Comparison of ENCODE assay signal across 1 cellular context in genomic region chr20:54103762-54104600, GRCh38.
TF ChIP-seq lines count a peak whose summit lies in the region.

No MANE protein-coding gene starts in this region.

TF ChIP-seq in HepG2, 621 proteins besides CTCF, POLR2A, EP300 and RAD21 (continued from another document and continues in another):
- TF ChIP-seq SP140L (CRISPR knock-in tag; IDR thresholded peaks at IDR 0.05; ENCODE audit: borderline replicate concordance) (peak; percentile 90; the same call in 1 of the 2 replicates), NCOR1 (IDR thresholded peaks at IDR 0.05; ENCODE audit: borderline replicate concordance, low read length) (peak; percentile 100), ZFP36 (IDR thresholded peaks at IDR 0.05; ENCODE audit: borderline replicate concordance, low read depth, low read length, partially characterized antibody) (no peak), REPIN1 (CRISPR knock-in tag; IDR thresholded peaks at IDR 0.05; ENCODE audit: borderline replicate concordance, low read depth) (peak; percentile 98), ZNF335 (CRISPR knock-in tag; IDR thresholded peaks at IDR 0.05) (peak; percentile 86), ZSCAN25 (CRISPR knock-in tag; IDR thresholded peaks at IDR 0.05) (peak; percentile 32; the same call in 1 of the 2 replicates), ZFP36L1 (CRISPR knock-in tag; IDR thresholded peaks at IDR 0.05) (peak; percentile 50; the same call in 1 of the 2 replicates), TGIF2 (CRISPR knock-in tag; IDR thresholded peaks at IDR 0.05) (peak; percentile 100), ZNF816 (CRISPR knock-in tag; IDR thresholded peaks at IDR 0.05; ENCODE audit: borderline replicate concordance) (peak; percentile 98), ZNF660 (CRISPR knock-in tag; IDR thresholded peaks at IDR 0.05; ENCODE audit: borderline replicate concordance, low read depth) (no peak), XBP1 (CRISPR knock-in tag; IDR thresholded peaks at IDR 0.05) (no peak), BHLHE40 (IDR thresholded peaks at IDR 0.05; ENCODE audit: low read length) (peak; percentile 86), ZNF337 (CRISPR knock-in tag; IDR thresholded peaks at IDR 0.05; ENCODE audit: borderline replicate concordance, low read depth) (0 out of 2 replicates have a peak, but pooled peaks have one; percentile 76), ZNF281 (CRISPR knock-in tag; IDR thresholded peaks at IDR 0.05; ENCODE audit: borderline replicate concordance) (peak; percentile 87), ZNF605 (CRISPR knock-in tag; IDR thresholded peaks at IDR 0.05) (peak; percentile 96), ZNF430 (CRISPR knock-in tag; IDR thresholded peaks at IDR 0.05) (peak; percentile 98), MYC (CRISPR knock-in tag; IDR thresholded peaks at IDR 0.05; ENCODE audit: borderline replicate concordance) (peak; percentile 82), CC2D1A (CRISPR knock-in tag; IDR thresholded peaks at IDR 0.05) (0 out of 2 replicates have a peak, but pooled peaks have one; percentile 75), ZNF460 (CRISPR knock-in tag; IDR thresholded peaks at IDR 0.05; ENCODE audit: borderline replicate concordance) (peak; percentile 45; the same call in 1 of the 2 replicates), RXRA (CRISPR knock-in tag; IDR thresholded peaks at IDR 0.05) (peak; percentile 100), DPF2 (CRISPR knock-in tag; IDR thresholded peaks at IDR 0.05; ENCODE audit: borderline replicate concordance, low read depth) (peak; percentile 97), SATB2 (CRISPR knock-in tag; IDR thresholded peaks at IDR 0.05) (0 out of 2 replicates have a peak, but pooled peaks have one; percentile 33), RFX3 (CRISPR knock-in tag; IDR thresholded peaks at IDR 0.05) (peak; percentile 13; the same call in 1 of the 2 replicates), ZNF44 (CRISPR knock-in tag; IDR thresholded peaks at IDR 0.05) (peak; percentile 69; the same call in 1 of the 2 replicates), HOXA7 (CRISPR knock-in tag; IDR thresholded peaks at IDR 0.05) (0 out of 2 replicates have a peak, but pooled peaks have one; percentile 19), CHD4 (IDR thresholded peaks at IDR 0.05; ENCODE audit: borderline replicate concordance, low read length) (peak; percentile 99; the same call in 1 of the 2 replicates), HNF4A (CRISPR knock-in tag; IDR thresholded peaks at IDR 0.05) (peak; percentile 100), ZNF788 (CRISPR knock-in tag; IDR thresholded peaks at IDR 0.05; ENCODE audit: borderline replicate concordance) (peak; percentile 96; the same call in 1 of the 2 replicates), TRIM24 (CRISPR knock-in tag; IDR thresholded peaks at IDR 0.05) (peak; percentile 94), ATF1 (CRISPR knock-in tag; IDR thresholded peaks at IDR 0.05) (peak; percentile 81), FIP1L1 (IDR thresholded peaks at IDR 0.05; ENCODE audit: borderline replicate concordance, insufficient read depth, low read depth, low read length) (0 out of 2 replicates have a peak, but pooled peaks have one; percentile 55), GABPA (IDR thresholded peaks at IDR 0.05; ENCODE audit: low read depth, low read length) (no peak), GABPA (CRISPR knock-in tag; IDR thresholded peaks at IDR 0.05; ENCODE audit: low read depth) (peak; percentile 69), HDAC2 (CRISPR knock-in tag; IDR thresholded peaks at IDR 0.05) (peak; percentile 100), ZNF256 (CRISPR knock-in tag; conservative IDR thresholded peaks at IDR 0.05) (no peak), STAT5B (CRISPR knock-in tag; IDR thresholded peaks at IDR 0.05) (peak; percentile 90; the same call in 1 of the 2 replicates)
- TF ChIP-seq, protein P1, sequence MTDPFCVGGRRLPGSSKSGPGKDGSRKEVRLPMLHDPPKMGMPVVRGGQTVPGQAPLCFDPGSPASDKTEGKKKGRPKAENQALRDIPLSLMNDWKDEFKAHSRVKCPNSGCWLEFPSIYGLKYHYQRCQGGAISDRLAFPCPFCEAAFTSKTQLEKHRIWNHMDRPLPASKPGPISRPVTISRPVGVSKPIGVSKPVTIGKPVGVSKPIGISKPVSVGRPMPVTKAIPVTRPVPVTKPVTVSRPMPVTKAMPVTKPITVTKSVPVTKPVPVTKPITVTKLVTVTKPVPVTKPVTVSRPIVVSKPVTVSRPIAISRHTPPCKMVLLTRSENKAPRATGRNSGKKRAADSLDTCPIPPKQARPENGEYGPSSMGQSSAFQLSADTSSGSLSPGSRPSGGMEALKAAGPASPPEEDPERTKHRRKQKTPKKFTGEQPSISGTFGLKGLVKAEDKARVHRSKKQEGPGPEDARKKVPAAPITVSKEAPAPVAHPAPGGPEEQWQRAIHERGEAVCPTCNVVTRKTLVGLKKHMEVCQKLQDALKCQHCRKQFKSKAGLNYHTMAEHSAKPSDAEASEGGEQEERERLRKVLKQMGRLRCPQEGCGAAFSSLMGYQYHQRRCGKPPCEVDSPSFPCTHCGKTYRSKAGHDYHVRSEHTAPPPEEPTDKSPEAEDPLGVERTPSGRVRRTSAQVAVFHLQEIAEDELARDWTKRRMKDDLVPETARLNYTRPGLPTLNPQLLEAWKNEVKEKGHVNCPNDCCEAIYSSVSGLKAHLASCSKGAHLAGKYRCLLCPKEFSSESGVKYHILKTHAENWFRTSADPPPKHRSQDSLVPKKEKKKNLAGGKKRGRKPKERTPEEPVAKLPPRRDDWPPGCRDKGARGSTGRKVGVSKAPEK (CRISPR knock-in tag; IDR thresholded peaks at IDR 0.05; ENCODE audit: borderline replicate concordance), result 0 out of 2 replicates have a peak, but pooled peaks have one; percentile 29
- TF ChIP-seq, protein P2, sequence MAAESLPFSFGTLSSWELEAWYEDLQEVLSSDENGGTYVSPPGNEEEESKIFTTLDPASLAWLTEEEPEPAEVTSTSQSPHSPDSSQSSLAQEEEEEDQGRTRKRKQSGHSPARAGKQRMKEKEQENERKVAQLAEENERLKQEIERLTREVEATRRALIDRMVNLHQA (CRISPR knock-in tag; IDR thresholded peaks at IDR 0.05), result no peak
- TF ChIP-seq, protein P3, sequence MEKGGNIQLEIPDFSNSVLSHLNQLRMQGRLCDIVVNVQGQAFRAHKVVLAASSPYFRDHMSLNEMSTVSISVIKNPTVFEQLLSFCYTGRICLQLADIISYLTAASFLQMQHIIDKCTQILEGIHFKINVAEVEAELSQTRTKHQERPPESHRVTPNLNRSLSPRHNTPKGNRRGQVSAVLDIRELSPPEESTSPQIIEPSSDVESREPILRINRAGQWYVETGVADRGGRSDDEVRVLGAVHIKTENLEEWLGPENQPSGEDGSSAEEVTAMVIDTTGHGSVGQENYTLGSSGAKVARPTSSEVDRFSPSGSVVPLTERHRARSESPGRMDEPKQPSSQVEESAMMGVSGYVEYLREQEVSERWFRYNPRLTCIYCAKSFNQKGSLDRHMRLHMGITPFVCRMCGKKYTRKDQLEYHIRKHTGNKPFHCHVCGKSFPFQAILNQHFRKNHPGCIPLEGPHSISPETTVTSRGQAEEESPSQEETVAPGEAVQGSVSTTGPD (CRISPR knock-in tag; IDR thresholded peaks at IDR 0.05), result peak; percentile 88
- TF ChIP-seq, protein P4, sequence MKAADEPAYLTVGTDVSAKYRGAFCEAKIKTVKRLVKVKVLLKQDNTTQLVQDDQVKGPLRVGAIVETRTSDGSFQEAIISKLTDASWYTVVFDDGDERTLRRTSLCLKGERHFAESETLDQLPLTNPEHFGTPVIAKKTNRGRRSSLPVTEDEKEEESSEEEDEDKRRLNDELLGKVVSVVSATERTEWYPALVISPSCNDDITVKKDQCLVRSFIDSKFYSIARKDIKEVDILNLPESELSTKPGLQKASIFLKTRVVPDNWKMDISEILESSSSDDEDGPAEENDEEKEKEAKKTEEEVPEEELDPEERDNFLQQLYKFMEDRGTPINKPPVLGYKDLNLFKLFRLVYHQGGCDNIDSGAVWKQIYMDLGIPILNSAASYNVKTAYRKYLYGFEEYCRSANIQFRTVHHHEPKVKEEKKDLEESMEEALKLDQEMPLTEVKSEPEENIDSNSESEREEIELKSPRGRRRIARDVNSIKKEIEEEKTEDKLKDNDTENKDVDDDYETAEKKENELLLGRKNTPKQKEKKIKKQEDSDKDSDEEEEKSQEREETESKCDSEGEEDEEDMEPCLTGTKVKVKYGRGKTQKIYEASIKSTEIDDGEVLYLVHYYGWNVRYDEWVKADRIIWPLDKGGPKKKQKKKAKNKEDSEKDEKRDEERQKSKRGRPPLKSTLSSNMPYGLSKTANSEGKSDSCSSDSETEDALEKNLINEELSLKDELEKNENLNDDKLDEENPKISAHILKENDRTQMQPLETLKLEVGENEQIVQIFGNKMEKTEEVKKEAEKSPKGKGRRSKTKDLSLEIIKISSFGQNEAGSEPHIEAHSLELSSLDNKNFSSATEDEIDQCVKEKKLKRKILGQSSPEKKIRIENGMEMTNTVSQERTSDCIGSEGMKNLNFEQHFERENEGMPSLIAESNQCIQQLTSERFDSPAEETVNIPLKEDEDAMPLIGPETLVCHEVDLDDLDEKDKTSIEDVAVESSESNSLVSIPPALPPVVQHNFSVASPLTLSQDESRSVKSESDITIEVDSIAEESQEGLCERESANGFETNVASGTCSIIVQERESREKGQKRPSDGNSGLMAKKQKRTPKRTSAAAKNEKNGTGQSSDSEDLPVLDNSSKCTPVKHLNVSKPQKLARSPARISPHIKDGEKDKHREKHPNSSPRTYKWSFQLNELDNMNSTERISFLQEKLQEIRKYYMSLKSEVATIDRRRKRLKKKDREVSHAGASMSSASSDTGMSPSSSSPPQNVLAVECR (CRISPR knock-in tag; IDR thresholded peaks at IDR 0.05; ENCODE audit: borderline replicate concordance), result peak; percentile 66; the same call in 1 of the 2 replicates
- TF ChIP-seq, protein P5, sequence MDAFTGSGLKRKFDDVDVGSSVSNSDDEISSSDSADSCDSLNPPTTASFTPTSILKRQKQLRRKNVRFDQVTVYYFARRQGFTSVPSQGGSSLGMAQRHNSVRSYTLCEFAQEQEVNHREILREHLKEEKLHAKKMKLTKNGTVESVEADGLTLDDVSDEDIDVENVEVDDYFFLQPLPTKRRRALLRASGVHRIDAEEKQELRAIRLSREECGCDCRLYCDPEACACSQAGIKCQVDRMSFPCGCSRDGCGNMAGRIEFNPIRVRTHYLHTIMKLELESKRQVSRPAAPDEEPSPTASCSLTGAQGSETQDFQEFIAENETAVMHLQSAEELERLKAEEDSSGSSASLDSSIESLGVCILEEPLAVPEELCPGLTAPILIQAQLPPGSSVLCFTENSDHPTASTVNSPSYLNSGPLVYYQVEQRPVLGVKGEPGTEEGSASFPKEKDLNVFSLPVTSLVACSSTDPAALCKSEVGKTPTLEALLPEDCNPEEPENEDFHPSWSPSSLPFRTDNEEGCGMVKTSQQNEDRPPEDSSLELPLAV (CRISPR knock-in tag; conservative IDR thresholded peaks at IDR 0.05; ENCODE audit: low read depth), result no peak
- TF ChIP-seq, protein P6, sequence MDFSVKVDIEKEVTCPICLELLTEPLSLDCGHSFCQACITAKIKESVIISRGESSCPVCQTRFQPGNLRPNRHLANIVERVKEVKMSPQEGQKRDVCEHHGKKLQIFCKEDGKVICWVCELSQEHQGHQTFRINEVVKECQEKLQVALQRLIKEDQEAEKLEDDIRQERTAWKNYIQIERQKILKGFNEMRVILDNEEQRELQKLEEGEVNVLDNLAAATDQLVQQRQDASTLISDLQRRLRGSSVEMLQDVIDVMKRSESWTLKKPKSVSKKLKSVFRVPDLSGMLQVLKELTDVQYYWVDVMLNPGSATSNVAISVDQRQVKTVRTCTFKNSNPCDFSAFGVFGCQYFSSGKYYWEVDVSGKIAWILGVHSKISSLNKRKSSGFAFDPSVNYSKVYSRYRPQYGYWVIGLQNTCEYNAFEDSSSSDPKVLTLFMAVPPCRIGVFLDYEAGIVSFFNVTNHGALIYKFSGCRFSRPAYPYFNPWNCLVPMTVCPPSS (IDR thresholded peaks at IDR 0.05), result no peak
- TF ChIP-seq, protein P7, sequence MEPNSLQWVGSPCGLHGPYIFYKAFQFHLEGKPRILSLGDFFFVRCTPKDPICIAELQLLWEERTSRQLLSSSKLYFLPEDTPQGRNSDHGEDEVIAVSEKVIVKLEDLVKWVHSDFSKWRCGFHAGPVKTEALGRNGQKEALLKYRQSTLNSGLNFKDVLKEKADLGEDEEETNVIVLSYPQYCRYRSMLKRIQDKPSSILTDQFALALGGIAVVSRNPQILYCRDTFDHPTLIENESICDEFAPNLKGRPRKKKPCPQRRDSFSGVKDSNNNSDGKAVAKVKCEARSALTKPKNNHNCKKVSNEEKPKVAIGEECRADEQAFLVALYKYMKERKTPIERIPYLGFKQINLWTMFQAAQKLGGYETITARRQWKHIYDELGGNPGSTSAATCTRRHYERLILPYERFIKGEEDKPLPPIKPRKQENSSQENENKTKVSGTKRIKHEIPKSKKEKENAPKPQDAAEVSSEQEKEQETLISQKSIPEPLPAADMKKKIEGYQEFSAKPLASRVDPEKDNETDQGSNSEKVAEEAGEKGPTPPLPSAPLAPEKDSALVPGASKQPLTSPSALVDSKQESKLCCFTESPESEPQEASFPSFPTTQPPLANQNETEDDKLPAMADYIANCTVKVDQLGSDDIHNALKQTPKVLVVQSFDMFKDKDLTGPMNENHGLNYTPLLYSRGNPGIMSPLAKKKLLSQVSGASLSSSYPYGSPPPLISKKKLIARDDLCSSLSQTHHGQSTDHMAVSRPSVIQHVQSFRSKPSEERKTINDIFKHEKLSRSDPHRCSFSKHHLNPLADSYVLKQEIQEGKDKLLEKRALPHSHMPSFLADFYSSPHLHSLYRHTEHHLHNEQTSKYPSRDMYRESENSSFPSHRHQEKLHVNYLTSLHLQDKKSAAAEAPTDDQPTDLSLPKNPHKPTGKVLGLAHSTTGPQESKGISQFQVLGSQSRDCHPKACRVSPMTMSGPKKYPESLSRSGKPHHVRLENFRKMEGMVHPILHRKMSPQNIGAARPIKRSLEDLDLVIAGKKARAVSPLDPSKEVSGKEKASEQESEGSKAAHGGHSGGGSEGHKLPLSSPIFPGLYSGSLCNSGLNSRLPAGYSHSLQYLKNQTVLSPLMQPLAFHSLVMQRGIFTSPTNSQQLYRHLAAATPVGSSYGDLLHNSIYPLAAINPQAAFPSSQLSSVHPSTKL (CRISPR knock-in tag; IDR thresholded peaks at IDR 0.05), result peak; percentile 100
